Comparison of ENCODE assay signal across 33 cellular contexts in genomic region chr3:142134799-142135325, GRCh38.
"Had no signal": no experiment of that assay in that cellular context is flagged by ENCODE, and none has a peak within 500 bp of the region (broad histone marks: within the 10 kb centered on the region; RNA-seq: fewer than 3 reads in every experiment).

No MANE protein-coding gene starts in this region.

- H3K36me3 ChIP-seq: left lung, lower lobe of right lung, neutrophil, ovary, thyroid gland, upper lobe of left lung, vagina had no signal

- H3K27ac Mint-ChIP-seq: activated CD4-positive, alpha-beta T cell treated with anti-CD3 and anti-CD28 coated beads, Interleukin-2, amount 10 ng/mL, durations not matched to agents 7 days and 5 days; activated CD8-positive, alpha-beta T cell treated with anti-CD3 and anti-CD28 coated beads for 36 hours; activated naive CD4-positive, alpha-beta T cell treated with anti-CD3 and anti-CD28 coated beads, Interleukin-2, amount 50 U/mL, for 24 hours; activated naive CD8-positive, alpha-beta T cell treated with anti-CD3 and anti-CD28 coated beads, Interleukin-2, amount 50 U/mL, for 24 hours; activated T-helper 2 cell treated with anti-CD3 and anti-CD28 coated beads, Interferon-gamma antibody, Interleukin-2, Interleukin-4, amounts not matched to agents 10 μg/mL and 5 μg/mL and 100 μg/mL, durations not matched to agents 14 hours and 24 hours and 36 hours; endodermal cell; nephron; progenitor cell of endocrine pancreas; stimulated activated memory B cell treated with anti-CD40 and anti-IgM and Interleukin-4, amounts not matched to agents 10 μg/mL and 1 μg/mL and 100 μg/mL, for 72 hours; stimulated activated naive CD8-positive, alpha-beta T cell treated with anti-CD3 and anti-CD28 coated beads, Interleukin-15, amount 100 ng/mL, for 72 hours had no signal

- H3K27me3 Mint-ChIP-seq: activated CD4-positive, alpha-beta T cell treated with anti-CD3 and anti-CD28 coated beads, Interleukin-2, amount 10 ng/mL, durations not matched to agents 7 days and 5 days; activated CD8-positive, alpha-beta T cell treated with anti-CD3 and anti-CD28 coated beads for 36 hours; activated naive CD4-positive, alpha-beta T cell treated with anti-CD3 and anti-CD28 coated beads, Interleukin-2, amount 50 U/mL, for 24 hours; activated naive CD8-positive, alpha-beta T cell treated with anti-CD3 and anti-CD28 coated beads, Interleukin-2, amount 50 U/mL, for 24 hours; progenitor cell of endocrine pancreas; stimulated activated memory B cell treated with anti-CD40 and anti-IgM and Interleukin-4, amounts not matched to agents 10 μg/mL and 1 μg/mL and 100 μg/mL, for 72 hours; stimulated activated naive CD8-positive, alpha-beta T cell treated with anti-CD3 and anti-CD28 coated beads, Interleukin-15, amount 100 ng/mL, for 72 hours had no signal

- H3K4me1 ChIP-seq: foreskin keratinocyte, heart left ventricle, left lung, lower lobe of right lung, thyroid gland, upper lobe of left lung, vagina had no signal

- H3K9me3 Mint-ChIP-seq: activated CD4-positive, alpha-beta T cell treated with anti-CD3 and anti-CD28 coated beads, Interleukin-2, amount 10 ng/mL, durations not matched to agents 7 days and 5 days; activated CD8-positive, alpha-beta T cell treated with anti-CD3 and anti-CD28 coated beads for 36 hours; activated naive CD4-positive, alpha-beta T cell treated with anti-CD3 and anti-CD28 coated beads, Interleukin-2, amount 50 U/mL, for 24 hours; activated naive CD8-positive, alpha-beta T cell treated with anti-CD3 and anti-CD28 coated beads, Interleukin-2, amount 50 U/mL, for 24 hours; activated T-cell treated with anti-CD3 and anti-CD28 coated beads, Interleukin-2, amount 50 U/mL, for 4 hours; stimulated activated naive CD8-positive, alpha-beta T cell treated with anti-CD3 and anti-CD28 coated beads, Interleukin-15, amount 100 ng/mL, for 72 hours had no signal

- H3K4me3 ChIP-seq: heart left ventricle, left lung, lower lobe of right lung, ovary, skin epidermis, thyroid gland, upper lobe of left lung, vagina had no signal

- DNase-seq: activated CD4-positive, alpha-beta T cell treated with anti-CD3 and anti-CD28 coated beads for 1 hour; activated CD4-positive, alpha-beta T cell treated with anti-CD3 and anti-CD28 coated beads, Interleukin-2, amount 10 ng/mL, durations not matched to agents 7 days and 5 days; activated CD8-positive, alpha-beta T cell treated with anti-CD3 and anti-CD28 coated beads for 36 hours; activated naive CD8-positive, alpha-beta T cell treated with anti-CD3 and anti-CD28 coated beads, Interleukin-2, amount 50 U/mL, for 24 hours; activated T-cell treated with anti-CD3 and anti-CD28 coated beads, Interleukin-2, amount 50 U/mL, for 4 hours; amygdala; endodermal cell; foreskin keratinocyte; heart left ventricle; hypothalamus; left lung; lower lobe of right lung; mesendoderm; ovary; retina; stimulated activated CD4-positive, alpha-beta T cell treated with anti-CD3 and anti-CD28 coated beads, Interleukin-12 subunit alpha, Interleukin-12 subunit beta, amount 100 ng/mL, for 4 hours; stimulated activated CD4-positive, alpha-beta T cell treated with anti-CD3 and anti-CD28 coated beads, Interleukin-4, amount 100 ng/mL, for 1 hour; stimulated activated naive CD8-positive, alpha-beta T cell treated with anti-CD3 and anti-CD28 coated beads, Interleukin-15, amount 100 ng/mL, for 72 hours; substantia nigra; T-helper 9 cell; thyroid gland; upper lobe of left lung; WERI-Rb-1 had no signal

- ATAC-seq: activated CD8-positive, alpha-beta T cell treated with anti-CD3 and anti-CD28 coated beads for 36 hours; activated naive CD8-positive, alpha-beta T cell treated with anti-CD3 and anti-CD28 coated beads, Interleukin-2, amount 50 U/mL, for 24 hours; activated T-cell treated with anti-CD3 and anti-CD28 coated beads, Interleukin-2, amount 50 U/mL, for 4 hours; esophagus mucosa; foreskin keratinocyte; heart left ventricle; left lung; lower lobe of right lung; sciatic nerve; stimulated activated memory B cell treated with anti-CD40 and anti-IgM and Interleukin-4, amounts not matched to agents 10 μg/mL and 1 μg/mL and 100 μg/mL, for 72 hours; stimulated activated naive CD8-positive, alpha-beta T cell treated with anti-CD3 and anti-CD28 coated beads, Interleukin-15, amount 100 ng/mL, for 72 hours had no signal

- H3K4me1 Mint-ChIP-seq: activated CD4-positive, alpha-beta T cell treated with anti-CD3 and anti-CD28 coated beads, Interleukin-2, amount 10 ng/mL, durations not matched to agents 7 days and 5 days; activated naive CD8-positive, alpha-beta T cell treated with anti-CD3 and anti-CD28 coated beads, Interleukin-2, amount 50 U/mL, for 24 hours; endodermal cell; nephron; stimulated activated memory B cell treated with anti-CD40 and anti-IgM and Interleukin-4, amounts not matched to agents 10 μg/mL and 1 μg/mL and 100 μg/mL, for 72 hours; stimulated activated naive CD8-positive, alpha-beta T cell treated with anti-CD3 and anti-CD28 coated beads, Interleukin-15, amount 100 ng/mL, for 72 hours had no signal

- H3K4me3 Mint-ChIP-seq: activated CD4-positive, alpha-beta T cell treated with anti-CD3 and anti-CD28 coated beads, Interleukin-2, amount 10 ng/mL, durations not matched to agents 7 days and 5 days; activated CD8-positive, alpha-beta T cell treated with anti-CD3 and anti-CD28 coated beads for 36 hours; activated naive CD4-positive, alpha-beta T cell treated with anti-CD3 and anti-CD28 coated beads, Interleukin-2, amount 50 U/mL, for 24 hours; activated naive CD8-positive, alpha-beta T cell treated with anti-CD3 and anti-CD28 coated beads, Interleukin-2, amount 50 U/mL, for 24 hours; activated T-cell treated with anti-CD3 and anti-CD28 coated beads, Interleukin-2, amount 50 U/mL, for 4 hours; endodermal cell; nephron; stimulated activated memory B cell treated with anti-CD40 and anti-IgM and Interleukin-4, amounts not matched to agents 10 μg/mL and 1 μg/mL and 100 μg/mL, for 72 hours; stimulated activated naive CD8-positive, alpha-beta T cell treated with anti-CD3 and anti-CD28 coated beads, Interleukin-15, amount 100 ng/mL, for 72 hours had no signal

- H3K27me3 ChIP-seq: foreskin keratinocyte, heart left ventricle, left lung, neutrophil, ovary, thyroid gland, upper lobe of left lung, vagina had no signal

- H3K9me3 ChIP-seq: heart left ventricle, left lung, lower lobe of right lung, neutrophil, ovary, thyroid gland, upper lobe of left lung, vagina had no signal

- H3K27ac ChIP-seq: foreskin keratinocyte, heart left ventricle, left lung, lower lobe of right lung, neutrophil, ovary, skin epidermis, thyroid gland, upper lobe of left lung, vagina, WERI-Rb-1 had no signal
